Comparison of ENCODE assay signal across 1 cellular context in genomic region chr3:87101873-87102272, GRCh38.
TF ChIP-seq lines count a peak whose summit lies in the region.

No MANE protein-coding gene starts in this region.

TF ChIP-seq in GM23338, 12 proteins besides CTCF, POLR2A, EP300 and RAD21 (continued from another document):
- TF ChIP-seq ZNF462 (CRISPR knock-in tag; IDR thresholded peaks at IDR 0.05): no peak
- TF ChIP-seq ZNF114 (CRISPR knock-in tag; IDR thresholded peaks at IDR 0.05): no peak
- TF ChIP-seq STAT1 (IDR thresholded peaks at IDR 0.05; ENCODE audit: unreplicated experiment): no peak
- TF ChIP-seq EZH2phosphoT487 (IDR thresholded peaks at IDR 0.05; ENCODE audit: unreplicated experiment): no peak
- no peak for TF ChIP-seq JUNB (IDR thresholded peaks at IDR 0.05; ENCODE audit: unreplicated experiment)
- TF ChIP-seq CREB1 (CRISPR knock-in tag; IDR thresholded peaks at IDR 0.05; ENCODE audit: low read depth): no peak
- TF ChIP-seq ETS1 (IDR thresholded peaks at IDR 0.05): no peak
- TF ChIP-seq POLR2AphosphoS5 (IDR thresholded peaks at IDR 0.05; ENCODE audit: low read depth): no peak
- TF ChIP-seq NANOG (IDR thresholded peaks at IDR 0.05; ENCODE audit: borderline replicate concordance): no peak
- TF ChIP-seq EZH2 (IDR thresholded peaks at IDR 0.05; ENCODE audit: low read depth, unreplicated experiment): no peak
TF ChIP-seq in GM23338: peak in this region for 0.
